Comparison of ENCODE assay signal across 9 cellular contexts in genomic region chr7:145875267-145875666, GRCh38.
"Had no signal": no experiment of that assay in that cellular context is flagged by ENCODE, and none has a peak within 500 bp of the region (broad histone marks: within the 10 kb centered on the region; RNA-seq: fewer than 3 reads in every experiment).

No MANE protein-coding gene starts in this region.

- H3K36me3 ChIP-seq: HAP-1 had no signal

- ATAC-seq: GM23338, HCT116 had no signal

- H3K9ac ChIP-seq: GM23248 had no signal

- DNase-seq: GM23248, GOT3, H7, H9, HCEC 1CT, HFFc6 had no signal

- H3K4me2 ChIP-seq: GM23338 had no signal

- H3K27ac ChIP-seq: GM23248 had no signal

- H3K9me3 ChIP-seq: HAP-1 had no signal

- H3K4me3 ChIP-seq: GM23248, GM23338, HAP-1 had no signal

- H2AFZ ChIP-seq: GM23248, GM23338 had no signal
